In genomic region chr3:37938011-37938410, GRCh38 we compare ENCODE assay signal across 15 cellular contexts. TPM values are rescaled to one million over a fixed set of nuclear protein-coding genes. Genes with fewer than 3 reads are reported as not detected.
DNase-seq lines count a peak whose midpoint lies in the region; ATAC-seq and TF ChIP-seq lines count a peak whose summit lies in the region.
"Had no signal": no experiment of that assay in that cellular context is flagged by ENCODE, and none has a peak within 500 bp of the region (broad histone marks: within the 10 kb centered on the region; RNA-seq: fewer than 3 reads in every experiment).

No MANE protein-coding gene starts in this region.

- in situ Hi-C loops in GM23248 (cut with MboI) = no loop called here

- H3K4me2 ChIP-seq in GM23248 (ENCODE audit: unreplicated experiment) = peak overlapping the region; percentile 32
- peak overlapping the region; percentile 53 for H3K4me2 ChIP-seq in smooth muscle cell

- H3K27me3 ChIP-seq in GM23248 (replicated peaks; ENCODE audit: insufficient read depth) (no peaks in the 10 kb centered on the region), smooth muscle cell (ENCODE audit: low read depth) (no peaks in the 10 kb centered on the region)

- H2AFZ ChIP-seq in GM23248 (no peak overlapping the region), smooth muscle cell (ENCODE audit: low read depth) (no peak overlapping the region)

- ATAC-seq in HG03460 (IDR thresholded peaks at IDR 0.05; ENCODE audit: unreplicated experiment) = no peak
- ATAC-seq in GM21381 (IDR thresholded peaks at IDR 0.05; ENCODE audit: unreplicated experiment) = no peak

- H4K20me1 ChIP-seq in GM23248 (ENCODE audit: insufficient read depth) = no peaks in the 10 kb centered on the region
- H4K20me1 ChIP-seq in smooth muscle cell (ENCODE audit: low read depth) = no peaks in the 10 kb centered on the region

- no peaks in the 10 kb centered on the region for H3K9me2 ChIP-seq in GM23248 (ENCODE audit: insufficient read depth)

- H3K36me3 ChIP-seq in GM23248 (ENCODE audit: low read depth) (no peaks in the 10 kb centered on the region), smooth muscle cell (ENCODE audit: low read depth) (no peaks in the 10 kb centered on the region)

- 71 to 76% methylated on average over 2 of the region's 2 CpGs for WGBS in GM23248 (ENCODE audit: low coverage in 1 of 2, low lambda C conversion rate in 2 of 2, missing lambda C conversion rate in 2 of 2), 2 experiments
- WGBS in smooth muscle cell (ENCODE audit: low lambda C conversion rate) = 58% methylated on average over 2 of the region's 2 CpGs

- DNase-seq in GM23248 (no peak), SW480 (ENCODE audit: low spot score) (peak; percentile 81), coronary artery (ENCODE audit: low spot score) (no peak), smooth muscle cell (lab: John Stamatoyannopoulos, UW; ENCODE audit: unreplicated experiment) (no peak), putamen (ENCODE audit: low spot score) (no peak)
- DNase-seq in stimulated activated CD4-positive, alpha-beta T cell treated with anti-CD3 and anti-CD28 coated beads, Interleukin-2, amount 100 ng/mL, for 48 hours = no peak
- DNase-seq: C1 segment of cervical spinal cord, Kasumi-1, NCI-H1417, NCI-H1930, NCI-H2171 treated with DMSO at 0.1 percent for 48 hours, NCI-H510A, NCI-H82 had no signal

- H3K4me3 ChIP-seq in GM23248 (no peak overlapping the region), coronary artery (no peak overlapping the region), smooth muscle cell (no peak overlapping the region)

- no peak overlapping the region for H3K9ac ChIP-seq in GM23248
- no peak overlapping the region for H3K9ac ChIP-seq in smooth muscle cell (ENCODE audit: low read depth)

- H3K27ac ChIP-seq in GM23248 = no peak overlapping the region
- peak overlapping the region; percentile 54 to 85 for H3K27ac ChIP-seq in coronary artery
- H3K27ac ChIP-seq in smooth muscle cell (ENCODE audit: low read depth) = no peak overlapping the region

- TF ChIP-seq CTCF in coronary artery (IDR thresholded peaks at IDR 0.05) (no peak), smooth muscle cell (IDR thresholded peaks at IDR 0.05; ENCODE audit: borderline replicate concordance, insufficient read depth, poor library complexity, severe bottlenecking) (no peak)

- H3K9me3 ChIP-seq in GM23248 (ENCODE audit: low read depth) = no peaks in the 10 kb centered on the region
- H3K9me3 ChIP-seq in smooth muscle cell (replicated peaks; ENCODE audit: low read depth) = no peaks in the 10 kb centered on the region

- H3K79me2 ChIP-seq in GM23248 (ENCODE audit: insufficient read depth) (peaks cover 78% of the 10 kb centered on the region), smooth muscle cell (ENCODE audit: low read depth) (peaks cover 41% of the 10 kb centered on the region)

- H3F3A ChIP-seq in GM23248 (ENCODE audit: insufficient read depth) (peaks cover 34% of the 10 kb centered on the region), smooth muscle cell (ENCODE audit: low read depth) (peaks cover 22% of the 10 kb centered on the region)

- peaks cover 44% of the 10 kb centered on the region for H3K4me1 ChIP-seq in GM23248 (ENCODE audit: insufficient read depth)
- H3K4me1 ChIP-seq in smooth muscle cell (ENCODE audit: low read depth) = peaks cover 35% of the 10 kb centered on the region

RNA-seq across cellular contexts. Expression of gene VILL, which starts 52.6 kb away (rescaled TPM):
- 6.6 and 12.4 TPM in 2 replicates for total RNA-seq in GM23248 (2014; rRNA removed; shearing (Covaris generic))
- polyA plus RNA-seq in GM23248 (2016; fragmentation: Nextera tagmentation; extraction: Ambion mirVana) (2.8 and 2.9 TPM in 2 replicates), smooth muscle cell (2.3 and 5.6 TPM in 2 replicates)
- 3.4 and 3.8 TPM in 2 replicates for total RNA-seq in smooth muscle cell

Comparison
In these comparisons a context has a peak if more than half of its experiments do, and no peak if none do; other contexts are left out.
1. H3K27ac ChIP-seq: peak in coronary artery (2 of 2); none in GM23248 (single experiment) and smooth muscle cell (single experiment).